Comparison of ENCODE assay signal across 1 cellular context in genomic region chr9:104869801-104870200, GRCh38.
TF ChIP-seq lines count a peak whose summit lies in the region.

No MANE protein-coding gene starts in this region.

TF ChIP-seq in H1, 55 proteins besides CTCF, POLR2A, EP300 and RAD21:
- TF ChIP-seq CHD2 (IDR thresholded peaks at IDR 0.05; ENCODE audit: low read length) (no peak), HDAC6 (IDR thresholded peaks at IDR 0.05; ENCODE audit: low read depth, low read length) (no peak), RBBP5 (IDR thresholded peaks at IDR 0.05; ENCODE audit: borderline replicate concordance, low read depth, low read length) (no peak), SIN3A (conservative IDR thresholded peaks at IDR 0.05 in 1 of 2, IDR thresholded peaks at IDR 0.05 in 1 of 2; ENCODE audit: low read depth in 1 of 2, low read length in 2 of 2) (no peak), TCF12 (IDR thresholded peaks at IDR 0.05; ENCODE audit: low read depth, low read length) (no peak), KDM1A (IDR thresholded peaks at IDR 0.05; ENCODE audit: borderline replicate concordance, low read length) (no peak), KDM4A (IDR thresholded peaks at IDR 0.05; ENCODE audit: low read depth, low read length, severe bottlenecking) (no peak), RNF2 (IDR thresholded peaks at IDR 0.05; ENCODE audit: borderline replicate concordance, low read depth, low read length, missing control alignments, poor library complexity, severe bottlenecking) (no peak), NANOG (IDR thresholded peaks at IDR 0.05; ENCODE audit: insufficient read depth, low read depth, low read length, poor library complexity, severe bottlenecking) (no peak), POLR2AphosphoS5 (IDR thresholded peaks at IDR 0.05; ENCODE audit: low read depth, low read length) (no peak), ASH2L (IDR thresholded peaks at IDR 0.05; ENCODE audit: low read length) (no peak)
TF ChIP-seq in H1: peak in this region for 0.
